ENCODE assay signal across 9 cellular contexts in the genomic region with DNA sequence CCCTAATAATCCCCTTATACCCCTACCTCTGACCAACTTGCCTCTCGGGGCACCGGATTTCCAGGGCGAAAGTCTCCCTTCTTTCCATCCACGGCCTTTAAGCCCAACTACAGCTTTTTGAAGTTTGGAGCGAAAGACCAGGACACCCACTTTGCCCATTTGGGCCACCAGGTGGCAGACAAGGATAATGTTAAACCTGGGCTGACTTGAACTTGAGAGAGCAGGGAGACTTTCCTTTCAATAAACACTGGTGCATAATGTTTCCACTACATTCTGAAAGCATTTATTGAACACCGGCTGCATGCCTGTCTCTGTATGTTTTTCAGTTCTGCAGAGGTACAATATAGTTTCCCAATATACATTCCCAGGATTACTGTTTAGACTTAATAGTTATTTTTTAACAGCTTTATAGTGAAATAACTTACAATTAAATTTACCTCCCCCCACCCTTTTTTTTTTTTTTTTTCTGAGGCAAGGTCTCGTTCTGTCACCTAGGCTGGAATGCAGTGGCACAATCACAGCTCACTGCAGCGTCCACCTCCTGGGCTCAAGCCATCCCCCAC. TPM values are rescaled to one million over a fixed set of nuclear protein-coding genes. Genes with fewer than 3 reads are reported as not detected.
DNase-seq lines count a peak whose midpoint lies in the region; ATAC-seq and TF ChIP-seq lines count a peak whose summit lies in the region.
"Had no signal": no experiment of that assay in that cellular context is flagged by ENCODE, and none has a peak within 500 bp of the region (broad histone marks: within the 10 kb centered on the region; RNA-seq: fewer than 3 reads in every experiment).

No MANE protein-coding gene starts in this region.

- no peak overlapping the region for H3K4me3 Mint-ChIP-seq in activated naive CD4-positive, alpha-beta T cell treated with anti-CD3 and anti-CD28 coated beads, Interleukin-2, amount 10 ng/mL, durations not matched to agents 7 days and 5 days
- H3K4me3 Mint-ChIP-seq: stimulated activated naive CD8-positive, alpha-beta T cell treated with anti-CD3 and anti-CD28 coated beads, Interleukin-15, Interleukin-2, amounts not matched to agents 100 ng/mL and 50 ng/mL, for 24 hours had no signal

- H3K27ac ChIP-seq in trophoblast cell (ENCODE audit: low read depth, low read length) (no peak overlapping the region), upper lobe of left lung (no peak overlapping the region)

- no peaks in the 10 kb centered on the region for H3K36me3 Mint-ChIP-seq in activated naive CD4-positive, alpha-beta T cell treated with anti-CD3 and anti-CD28 coated beads, Interleukin-2, amount 10 ng/mL, durations not matched to agents 7 days and 5 days

- H3K4me1 ChIP-seq in trophoblast cell (ENCODE audit: control insufficient read depth in 1 of 2, insufficient read depth in 2 of 2, low read length in 2 of 2) (no peaks in the 10 kb centered on the region), upper lobe of left lung (peaks cover 0 to 2% (median under 1%) of the 10 kb centered on the region in 4 donors)

- no peak overlapping the region for H2AFZ ChIP-seq in trophoblast cell (ENCODE audit: insufficient read depth, low read length, poor library complexity)

- H3K9me3 ChIP-seq in trophoblast cell (ENCODE audit: insufficient read depth, low read depth, low read length) = peaks cover 1% of the 10 kb centered on the region
- H3K9me3 ChIP-seq in upper lobe of left lung = no peaks in the 10 kb centered on the region

- peaks cover 8% of the 10 kb centered on the region for H3K9me3 Mint-ChIP-seq in activated naive CD4-positive, alpha-beta T cell treated with anti-CD3 and anti-CD28 coated beads, Interleukin-2, amount 10 ng/mL, durations not matched to agents 7 days and 5 days
- H3K9me3 Mint-ChIP-seq: stimulated activated naive CD8-positive, alpha-beta T cell treated with anti-CD3 and anti-CD28 coated beads, Interleukin-15, Interleukin-2, amounts not matched to agents 100 ng/mL and 50 ng/mL, for 24 hours had no signal

- H2BK5ac ChIP-seq in trophoblast cell (ENCODE audit: low read depth, low read length, poor library complexity) = no peak overlapping the region

- no peak overlapping the region for H3K27ac Mint-ChIP-seq in activated naive CD4-positive, alpha-beta T cell treated with anti-CD3 and anti-CD28 coated beads, Interleukin-2, amount 10 ng/mL, durations not matched to agents 7 days and 5 days
- H3K27ac Mint-ChIP-seq: stimulated activated naive CD8-positive, alpha-beta T cell treated with anti-CD3 and anti-CD28 coated beads, Interleukin-15, Interleukin-2, amounts not matched to agents 100 ng/mL and 50 ng/mL, for 24 hours had no signal

- H3K9ac ChIP-seq in trophoblast cell (ENCODE audit: low read length) = no peak overlapping the region

- H2AK5ac ChIP-seq in trophoblast cell (ENCODE audit: low read length) = no peak overlapping the region

- TF ChIP-seq CTCF in GM12875 (IDR thresholded peaks at IDR 0.05; ENCODE audit: borderline replicate concordance, insufficient read depth, low read depth, low read length) (peak; percentile 73), upper lobe of left lung (IDR thresholded peaks at IDR 0.05) (peak; percentile 66 to 80 (median 77))

- no peak for TF ChIP-seq POLR2A in upper lobe of left lung (IDR thresholded peaks at IDR 0.05)

- no CpG with 5 or more reads among the region's 8 CpGs for WGBS in trophoblast cell (ENCODE audit: extremely low coverage, insufficient coverage, insufficient read length)
- WGBS in upper lobe of left lung, 2 donors = 16 to 23% methylated on average over 8 of the region's 8 CpGs

- no peak overlapping the region for H4K91ac ChIP-seq in trophoblast cell (ENCODE audit: low read depth, low read length)

- DNase-seq in MV-4-11 (lab: John Stamatoyannopoulos, UW) = peak; percentile 67
- peak; percentile 88 for DNase-seq in activated naive CD4-positive, alpha-beta T cell treated with anti-CD3 and anti-CD28 coated beads, Interleukin-2, amount 10 ng/mL, durations not matched to agents 7 days and 5 days
- DNase-seq in glomerular endothelial cell (ENCODE audit: extremely low read depth, low read depth, low spot score) = peak; percentile 41
- peak; percentile 59 to 87 for DNase-seq in trophoblast cell
- DNase-seq in upper lobe of left lung = peak in 1 of 2 donors; percentile 69

- H3K4me3 ChIP-seq in GM12875 (ENCODE audit: low read depth, low read length) (no peak overlapping the region), trophoblast cell (ENCODE audit: low read depth, low read length) (no peak overlapping the region), upper lobe of left lung (no peak overlapping the region)

- CTCF ChIA-PET in activated naive CD4-positive, alpha-beta T cell treated with anti-CD3 and anti-CD28 coated beads, Interleukin-2, amount 10 ng/mL, durations not matched to agents 7 days and 5 days (lab: Charles Lee) = interaction anchor here (0.6 to 2.6 kb wide), 15 partner anchors 8 to 385 kb away, joined by 3 to 9 read pairs (median 4); a partner anchor contains a TSS

- no peaks in the 10 kb centered on the region for H3K79me1 ChIP-seq in trophoblast cell (ENCODE audit: low read length)

- no peak overlapping the region for H3K4me2 ChIP-seq in trophoblast cell (ENCODE audit: low read length)

- H3K4ac ChIP-seq in trophoblast cell (ENCODE audit: low read depth, low read length) = no peak overlapping the region

- ATAC-seq in SK-N-SH treated with all-trans-retinoic acid at 6 μM for 48 hours = peak; percentile 98
- peak; percentile 74 to 82 for ATAC-seq in upper lobe of left lung (ENCODE audit: low FRiP score in 2 of 2)
- no peak for ATAC-seq in GM19395 (IDR thresholded peaks at IDR 0.05; ENCODE audit: unreplicated experiment)

- no peaks in the 10 kb centered on the region for H3K36me3 ChIP-seq in trophoblast cell (ENCODE audit: control insufficient read depth in 1 of 2, insufficient read depth in 2 of 2, low read length in 2 of 2)
- H3K36me3 ChIP-seq in upper lobe of left lung = no peaks in the 10 kb centered on the region

- no peak for TF ChIP-seq EP300 in upper lobe of left lung (IDR thresholded peaks at IDR 0.05)

- H2BK120ac ChIP-seq in trophoblast cell (ENCODE audit: insufficient read depth, low read length, poor library complexity) = no peak overlapping the region

- peaks cover 21% of the 10 kb centered on the region for H3K4me1 Mint-ChIP-seq in activated naive CD4-positive, alpha-beta T cell treated with anti-CD3 and anti-CD28 coated beads, Interleukin-2, amount 10 ng/mL, durations not matched to agents 7 days and 5 days

- no peak overlapping the region for H2BK12ac ChIP-seq in trophoblast cell (ENCODE audit: low read length)

- H3K18ac ChIP-seq in trophoblast cell (ENCODE audit: low read length) = no peak overlapping the region

- no peak overlapping the region for H3K14ac ChIP-seq in trophoblast cell (ENCODE audit: low read length)

- no peak overlapping the region for H4K12ac ChIP-seq in trophoblast cell (ENCODE audit: low read depth, low read length)

- no peaks in the 10 kb centered on the region for H3K79me2 ChIP-seq in trophoblast cell (ENCODE audit: control insufficient read depth, insufficient read depth, low read length, poor library complexity)

- H3K27me3 ChIP-seq in trophoblast cell (ENCODE audit: insufficient read depth, low read length) = peaks cover 5% of the 10 kb centered on the region
- H3K27me3 ChIP-seq in upper lobe of left lung = peaks cover 0 to 4% (median 0%) of the 10 kb centered on the region in 4 donors

- H4K8ac ChIP-seq in trophoblast cell (ENCODE audit: low read depth, low read length) = no peak overlapping the region

- no peak overlapping the region for H3K23ac ChIP-seq in trophoblast cell (ENCODE audit: low read length)

- peaks cover 61% of the 10 kb centered on the region for H3K27me3 Mint-ChIP-seq in activated naive CD4-positive, alpha-beta T cell treated with anti-CD3 and anti-CD28 coated beads, Interleukin-2, amount 10 ng/mL, durations not matched to agents 7 days and 5 days

TF ChIP-seq in SK-N-SH treated with all-trans-retinoic acid at 6 μM for 48 hours, 23 proteins besides CTCF, POLR2A, EP300 and RAD21 (continues in another document):
- TF ChIP-seq ZC3H10 (CRISPR knock-in tag; IDR thresholded peaks at IDR 0.05) (no peak), ARNTL (CRISPR knock-in tag; IDR thresholded peaks at IDR 0.05; ENCODE audit: borderline replicate concordance, low read depth) (no peak), PPARA (CRISPR knock-in tag; IDR thresholded peaks at IDR 0.05; ENCODE audit: borderline replicate concordance) (no peak), CSDC2 (CRISPR knock-in tag; IDR thresholded peaks at IDR 0.05) (no peak), GLIS3 (CRISPR knock-in tag; IDR thresholded peaks at IDR 0.05) (no peak)

RNA-seq across cellular contexts. Expression of a gene that starts 6.9 kb away (rescaled TPM):
- total RNA-seq in glomerular endothelial cell = 0.06 TPM in 1 of 2 replicates, not detected in the other
- polyA plus RNA-seq in trophoblast cell (2013) = 0.17 and 0.26 TPM in 2 replicates
- total RNA-seq in upper lobe of left lung = 1 to 10 TPM; 1.4 to 6.2 (median 2.9) TPM

RNA-seq across cellular contexts. Expression of a gene that starts 18.9 kb away (rescaled TPM):
- total RNA-seq in glomerular endothelial cell = 32.6 and 39.3 TPM in 2 replicates
- polyA plus RNA-seq in trophoblast cell (2013) = 11.5 and 12.3 TPM in 2 replicates
- total RNA-seq in upper lobe of left lung = 10 to 100 TPM; 32.2 to 76.1 (median 46.5) TPM

RNA-seq across cellular contexts. Expression of a gene that starts 20.0 kb away (rescaled TPM):
- total RNA-seq in glomerular endothelial cell (85.1 and 97.3 TPM in 2 replicates), upper lobe of left lung (100 to 1,000 TPM in 1 of 6 donors, 10 to 100 TPM in 5; 59.6 to 131 (median 73.2) TPM)
- 77.2 and 77.9 TPM in 2 replicates for polyA plus RNA-seq in trophoblast cell (2013)

RNA-seq across cellular contexts. Expression of a gene that starts 28.8 kb away (rescaled TPM):
- total RNA-seq in glomerular endothelial cell = 7.2 and 9.3 TPM in 2 replicates
- polyA plus RNA-seq in trophoblast cell (2013) = 0.94 and 0.96 TPM in 2 replicates
- 10 to 100 TPM; 13.8 to 50.3 (median 47.0) TPM for total RNA-seq in upper lobe of left lung

RNA-seq across cellular contexts. Expression of a gene that starts 34.2 kb away (rescaled TPM):
- total RNA-seq in glomerular endothelial cell = 0.53 and 2.6 TPM in 2 replicates
- 0.81 and 0.86 TPM in 2 replicates for polyA plus RNA-seq in trophoblast cell (2013)
- 10 to 100 TPM in 5 of 6 donors, 1 to 10 TPM in 1; 9.9 to 39.7 (median 20.2) TPM for total RNA-seq in upper lobe of left lung
